ENCODE assay signal across 25 cellular contexts in genomic region chr12:56061982-56062381, GRCh38. TPM values are rescaled to one million over a fixed set of nuclear protein-coding genes. Genes with fewer than 3 reads are reported as not detected.
DNase-seq lines count a peak whose midpoint lies in the region; ATAC-seq and TF ChIP-seq lines count a peak whose summit lies in the region.
"Had no signal": no experiment of that assay in that cellular context is flagged by ENCODE, and none has a peak within 500 bp of the region (broad histone marks: within the 10 kb centered on the region; RNA-seq: fewer than 3 reads in every experiment).

No MANE protein-coding gene starts in this region.

- in situ Hi-C loops in Caki2 (cut with HindIII; ENCODE audit: low pct_unique_long_range_greater_than_20kb, low sequenced_read_pairs): no loop called here
- in situ Hi-C loops in Panc1 (cut with HindIII; ENCODE audit: low pct_unique_long_range_greater_than_20kb, low sequenced_read_pairs): no loop called here

- peaks cover 4% of the 10 kb centered on the region for H3K27me3 Mint-ChIP-seq in progenitor cell of endocrine pancreas
- peaks cover 6% of the 10 kb centered on the region for H3K27me3 Mint-ChIP-seq in activated CD8-positive, alpha-beta memory T cell treated with anti-CD3 and anti-CD28 coated beads, Interleukin-2, amount 10 ng/mL, durations not matched to agents 7 days and 5 days

- H3K4me3 ChIP-seq in Panc1 (ENCODE audit: low read depth in 2 of 2, low read length in 2 of 2) (no peak overlapping the region), foreskin fibroblast (ENCODE audit: low read depth in 1 of 2, low read length in 2 of 2) (no peak overlapping the region)
- H3K4me3 ChIP-seq: Peyer's patch, SJCRH30 had no signal

- intact Hi-C loops in Panc1 (cut with micrococcal nuclease; ENCODE audit: unreplicated experiment): no loop called here

- H3K27ac ChIP-seq in Panc1 (ENCODE audit: low read length): no peak overlapping the region
- peak overlapping the region; percentile 29 for H3K27ac ChIP-seq in epithelial cell of prostate
- H3K27ac ChIP-seq: Peyer's patch, SJCRH30 had no signal

- no peaks in the 10 kb centered on the region for H3K36me3 Mint-ChIP-seq in progenitor cell of endocrine pancreas (ENCODE audit: insufficient read depth)
- H3K36me3 Mint-ChIP-seq in activated CD8-positive, alpha-beta memory T cell treated with anti-CD3 and anti-CD28 coated beads, Interleukin-2, amount 10 ng/mL, durations not matched to agents 7 days and 5 days: no peaks in the 10 kb centered on the region

- no peaks in the 10 kb centered on the region for H3K9me3 Mint-ChIP-seq in progenitor cell of endocrine pancreas (ENCODE audit: low read depth)
- H3K9me3 Mint-ChIP-seq in activated CD8-positive, alpha-beta memory T cell treated with anti-CD3 and anti-CD28 coated beads, Interleukin-2, amount 10 ng/mL, durations not matched to agents 7 days and 5 days (ENCODE audit: low read depth): no peaks in the 10 kb centered on the region

- H3K27me3 ChIP-seq in Panc1 (ENCODE audit: control insufficient read depth, insufficient read depth, low read length): no peaks in the 10 kb centered on the region
- H3K27me3 ChIP-seq: Peyer's patch, SJCRH30 had no signal

- BruUV-seq in Panc1 (replicated peaks; lab: Mats Ljungman, UMichigan): no TSS peak

- POLR2A ChIA-PET in Panc1 (lab: Charles Lee): no interaction called here

- peak; percentile 34; the same call in 1 of the 2 replicates for ATAC-seq in Panc1
- no peak for ATAC-seq in activated CD8-positive, alpha-beta memory T cell treated with anti-CD3 and anti-CD28 coated beads, Interleukin-2, amount 10 ng/mL, durations not matched to agents 7 days and 5 days
- ATAC-seq: HepG2 had no signal

- H3K4me1 Mint-ChIP-seq in progenitor cell of endocrine pancreas (ENCODE audit: low read depth): no peaks in the 10 kb centered on the region
- peaks cover 4% of the 10 kb centered on the region for H3K4me1 Mint-ChIP-seq in activated CD8-positive, alpha-beta memory T cell treated with anti-CD3 and anti-CD28 coated beads, Interleukin-2, amount 10 ng/mL, durations not matched to agents 7 days and 5 days

- DNase-seq in Caki2 (ENCODE audit: low read depth) (peak; percentile 85), Panc1 (ENCODE audit: low read depth, low spot score) (no peak), epithelial cell of prostate (ENCODE audit: low read depth, low spot score) (no peak), progenitor cell of endocrine pancreas (ENCODE audit: low spot score, unreplicated experiment) (no peak), pons (ENCODE audit: low spot score) (no peak), foreskin fibroblast (no peak)
- no peak for DNase-seq in activated CD8-positive, alpha-beta memory T cell treated with anti-CD3 and anti-CD28 coated beads, Interleukin-2, amount 10 ng/mL, durations not matched to agents 7 days and 5 days
- DNase-seq: AML-193; C1 segment of cervical spinal cord; DMS53; EL; GF-D8; H7; KBM-7; MV-4-11; NCI-H1694; NCI-H2081; NCI-H2171; NCI-H345; NCI-H524; NCI-H774; NK-92 treated with Interleukin-12 subunit alpha and Interleukin-12 subunit beta, amount 100 ng/mL, for 24 hours; Peyer's patch; SJCRH30 had no signal

- no peaks in the 10 kb centered on the region for H3K4me1 ChIP-seq in Panc1 (ENCODE audit: control insufficient read depth, insufficient read depth, low read length)
- H3K4me1 ChIP-seq: Peyer's patch, SJCRH30 had no signal

- TF ChIP-seq CTCF in Panc1 (IDR thresholded peaks at IDR 0.05) (no peak), progenitor cell of endocrine pancreas (IDR thresholded peaks at IDR 0.05; ENCODE audit: unreplicated experiment) (no peak), foreskin fibroblast (IDR thresholded peaks at IDR 0.05; ENCODE audit: low read depth, low read length) (no peak)

- CTCF ChIA-PET in Panc1 (lab: Charles Lee): no interaction called here
- CTCF ChIA-PET in activated CD8-positive, alpha-beta memory T cell treated with anti-CD3 and anti-CD28 coated beads, Interleukin-2, amount 10 ng/mL, durations not matched to agents 7 days and 5 days (lab: Charles Lee): interaction anchor here (1.8 to 2.4 kb wide), 2 partner anchors 15 to 17 kb away, joined by 6 to 7 read pairs; partner anchors contain the start of gene ERBB3

- H3K36me3 ChIP-seq in Panc1 (ENCODE audit: control insufficient read depth, insufficient read depth, low read length): no peaks in the 10 kb centered on the region
- H3K36me3 ChIP-seq: Peyer's patch, SJCRH30 had no signal

- peak overlapping the region; percentile 73 for H3K27ac Mint-ChIP-seq in progenitor cell of endocrine pancreas
- H3K27ac Mint-ChIP-seq in activated CD8-positive, alpha-beta memory T cell treated with anti-CD3 and anti-CD28 coated beads, Interleukin-2, amount 10 ng/mL, durations not matched to agents 7 days and 5 days: no peak overlapping the region

- no peak overlapping the region for H3K4me3 Mint-ChIP-seq in progenitor cell of endocrine pancreas (ENCODE audit: low read depth)
- H3K4me3 Mint-ChIP-seq in activated CD8-positive, alpha-beta memory T cell treated with anti-CD3 and anti-CD28 coated beads, Interleukin-2, amount 10 ng/mL, durations not matched to agents 7 days and 5 days: no peak overlapping the region

- no peaks in the 10 kb centered on the region for H3K9me3 ChIP-seq in Panc1 (ENCODE audit: control insufficient read depth, insufficient read depth, low read depth, low read length)
- H3K9me3 ChIP-seq: Peyer's patch, SJCRH30 had no signal

RNA-seq across cellular contexts. Expression of gene ERBB3, which starts 18.0 kb away (rescaled TPM):
- total RNA-seq in Caki2 (2014; rRNA removed; shearing (Covaris generic); ENCODE audit: low replicate concordance): 0.75 and 1.8 TPM in 2 replicates
- total RNA-seq in Panc1 (2021; ENCODE audit: unreplicated experiment): 0.90 TPM
- polyA plus RNA-seq in Panc1 (2012; ENCODE audit: insufficient read length): 1.7 TPM
- 206 and 221 TPM in 2 replicates for total RNA-seq in progenitor cell of endocrine pancreas
- 1 to 10 TPM in 1 of 2 experiments, under 1 TPM in 1; 0.94 to 1.8 TPM for total RNA-seq in activated CD8-positive, alpha-beta memory T cell treated with anti-CD3 and anti-CD28 coated beads, Interleukin-2, amount 10 ng/mL, durations not matched to agents 7 days and 5 days

RNA-seq across cellular contexts. Expression of gene RPS26, which starts 20.3 kb away (rescaled TPM):
- 1,254 and 1,317 TPM in 2 replicates for total RNA-seq in Caki2 (2014; rRNA removed; shearing (Covaris generic); ENCODE audit: low replicate concordance)
- 46.4 TPM for total RNA-seq in Panc1 (2021; ENCODE audit: unreplicated experiment)
- polyA plus RNA-seq in Panc1 (2012; ENCODE audit: insufficient read length): 199 TPM
- 30.2 and 39.3 TPM in 2 replicates for total RNA-seq in progenitor cell of endocrine pancreas
- total RNA-seq in activated CD8-positive, alpha-beta memory T cell treated with anti-CD3 and anti-CD28 coated beads, Interleukin-2, amount 10 ng/mL, durations not matched to agents 7 days and 5 days: 10 to 100 TPM; 27.9 to 42.2 TPM

RNA-seq across cellular contexts. Expression of gene IKZF4, which starts 41.1 kb away (rescaled TPM):
- 0.34 and 1.9 TPM in 2 replicates for total RNA-seq in Caki2 (2014; rRNA removed; shearing (Covaris generic); ENCODE audit: low replicate concordance)
- total RNA-seq in Panc1 (2021; ENCODE audit: unreplicated experiment): 6.9 TPM
- 3.0 TPM for polyA plus RNA-seq in Panc1 (2012; ENCODE audit: insufficient read length)
- 20.6 and 21.0 TPM in 2 replicates for total RNA-seq in progenitor cell of endocrine pancreas
- total RNA-seq in activated CD8-positive, alpha-beta memory T cell treated with anti-CD3 and anti-CD28 coated beads, Interleukin-2, amount 10 ng/mL, durations not matched to agents 7 days and 5 days: 10 to 100 TPM; 15.8 to 44.9 TPM

RNA-seq across cellular contexts. Expression of gene PA2G4, which starts 42.4 kb away (rescaled TPM):
- 415 and 417 TPM in 2 replicates for total RNA-seq in Caki2 (2014; rRNA removed; shearing (Covaris generic); ENCODE audit: low replicate concordance)
- 175 TPM for total RNA-seq in Panc1 (2021; ENCODE audit: unreplicated experiment)
- 159 TPM for polyA plus RNA-seq in Panc1 (2012; ENCODE audit: insufficient read length)
- 103 and 106 TPM in 2 replicates for total RNA-seq in progenitor cell of endocrine pancreas
- total RNA-seq in activated CD8-positive, alpha-beta memory T cell treated with anti-CD3 and anti-CD28 coated beads, Interleukin-2, amount 10 ng/mL, durations not matched to agents 7 days and 5 days: 100 to 1,000 TPM; 293 to 364 TPM

RNA-seq across cellular contexts. Expression of gene RPL41, which starts 54.5 kb away (rescaled TPM):
- total RNA-seq in Caki2 (2014; rRNA removed; shearing (Covaris generic); ENCODE audit: low replicate concordance): 3,851 and 5,660 TPM in 2 replicates
- total RNA-seq in Panc1 (2021; ENCODE audit: unreplicated experiment) (2,264 TPM), progenitor cell of endocrine pancreas (3,912 and 3,916 TPM in 2 replicates)
- polyA plus RNA-seq in Panc1 (2012; ENCODE audit: insufficient read length): 5,429 TPM
- total RNA-seq in activated CD8-positive, alpha-beta memory T cell treated with anti-CD3 and anti-CD28 coated beads, Interleukin-2, amount 10 ng/mL, durations not matched to agents 7 days and 5 days: 1,000 to 10,000 TPM; 3,748 to 4,271 TPM

Comparison
In these comparisons a context has a peak if more than half of its experiments do, and no peak if none do; other contexts are left out.
1. RNA of gene ERBB3, which starts 18.0 kb away (total RNA-seq): 206 to 221 TPM in progenitor cell of endocrine pancreas; 0.94 to 1.8 TPM in activated CD8-positive, alpha-beta memory T cell treated with anti-CD3 and anti-CD28 coated beads, Interleukin-2, amount 10 ng/mL, durations not matched to agents 7 days and 5 days, 0.75 to 1.8 TPM in Caki2 and 0.90 TPM in Panc1 (single experiment); every median in the first group is over 10 times any median in the second.
2. RNA of gene RPS26, which starts 20.3 kb away (total RNA-seq): 1,254 to 1,317 TPM in Caki2; 46.4 TPM in Panc1 (single experiment), 27.9 to 42.2 TPM in activated CD8-positive, alpha-beta memory T cell treated with anti-CD3 and anti-CD28 coated beads, Interleukin-2, amount 10 ng/mL, durations not matched to agents 7 days and 5 days and 30.2 to 39.3 TPM in progenitor cell of endocrine pancreas; every median in the first group is over 10 times any median in the second.